ENCODE assay signal across 1 cellular context in the genomic region with DNA sequence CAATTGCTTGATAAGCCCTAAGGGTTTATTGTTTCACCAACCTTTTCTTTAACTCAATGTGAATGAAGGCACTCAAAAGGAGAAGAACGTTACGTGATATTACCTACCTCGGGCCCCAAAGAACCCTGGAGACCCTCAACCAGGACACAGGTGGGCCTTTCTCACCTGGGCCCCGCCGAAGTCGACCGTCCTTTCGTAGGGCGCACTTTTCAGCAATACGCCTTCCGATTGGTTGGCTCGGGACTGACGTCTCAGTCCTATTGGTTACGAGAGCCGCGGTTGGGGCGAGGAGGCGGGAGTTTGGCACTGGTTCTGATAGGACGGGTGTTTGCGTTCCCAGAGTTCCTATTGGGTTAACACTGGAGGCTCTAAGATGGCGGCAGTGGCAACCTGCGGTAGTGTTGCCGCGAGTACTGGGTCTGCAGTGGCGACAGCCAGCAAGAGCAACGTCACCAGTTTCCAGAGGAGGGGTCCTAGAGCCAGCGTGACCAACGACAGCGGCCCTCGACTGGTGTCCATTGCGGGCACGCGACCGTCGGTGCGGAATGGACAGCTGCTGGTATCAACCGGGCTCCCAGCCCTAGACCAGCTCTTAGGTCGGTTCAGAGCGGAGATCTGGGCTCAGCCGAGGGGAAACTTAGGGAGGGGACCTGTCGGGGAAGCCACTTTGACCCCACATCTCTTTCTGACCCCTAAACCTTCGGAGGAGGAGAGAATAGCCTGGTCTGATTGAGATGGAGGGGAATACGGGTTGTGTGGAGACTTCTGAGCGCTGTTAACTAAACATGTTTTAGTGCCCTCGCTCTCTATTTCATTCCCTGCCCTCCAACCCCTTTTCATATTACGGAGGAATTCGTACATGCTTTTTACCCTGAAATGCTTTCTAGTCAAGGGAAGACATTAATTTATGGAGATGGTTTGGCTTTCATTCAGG.
TF ChIP-seq lines count a peak whose summit lies in the region.

A gene with protein sequence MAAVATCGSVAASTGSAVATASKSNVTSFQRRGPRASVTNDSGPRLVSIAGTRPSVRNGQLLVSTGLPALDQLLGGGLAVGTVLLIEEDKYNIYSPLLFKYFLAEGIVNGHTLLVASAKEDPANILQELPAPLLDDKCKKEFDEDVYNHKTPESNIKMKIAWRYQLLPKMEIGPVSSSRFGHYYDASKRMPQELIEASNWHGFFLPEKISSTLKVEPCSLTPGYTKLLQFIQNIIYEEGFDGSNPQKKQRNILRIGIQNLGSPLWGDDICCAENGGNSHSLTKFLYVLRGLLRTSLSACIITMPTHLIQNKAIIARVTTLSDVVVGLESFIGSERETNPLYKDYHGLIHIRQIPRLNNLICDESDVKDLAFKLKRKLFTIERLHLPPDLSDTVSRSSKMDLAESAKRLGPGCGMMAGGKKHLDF (plus strand): TSS at position 356 of the 934 bp plus-strand sequence. CDS start 18 bp downstream, at position 374.
A gene with protein sequence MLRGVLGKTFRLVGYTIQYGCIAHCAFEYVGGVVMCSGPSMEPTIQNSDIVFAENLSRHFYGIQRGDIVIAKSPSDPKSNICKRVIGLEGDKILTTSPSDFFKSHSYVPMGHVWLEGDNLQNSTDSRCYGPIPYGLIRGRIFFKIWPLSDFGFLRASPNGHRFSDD (minus strand): TSS at position 211 of the 934 bp plus-strand sequence. CDS start 46,346 bp downstream, outside the sequence.

TF ChIP-seq in HepG2, 621 proteins besides CTCF, POLR2A, EP300 and RAD21 (continued from another document and continues in another):
- TF ChIP-seq, protein P1, sequence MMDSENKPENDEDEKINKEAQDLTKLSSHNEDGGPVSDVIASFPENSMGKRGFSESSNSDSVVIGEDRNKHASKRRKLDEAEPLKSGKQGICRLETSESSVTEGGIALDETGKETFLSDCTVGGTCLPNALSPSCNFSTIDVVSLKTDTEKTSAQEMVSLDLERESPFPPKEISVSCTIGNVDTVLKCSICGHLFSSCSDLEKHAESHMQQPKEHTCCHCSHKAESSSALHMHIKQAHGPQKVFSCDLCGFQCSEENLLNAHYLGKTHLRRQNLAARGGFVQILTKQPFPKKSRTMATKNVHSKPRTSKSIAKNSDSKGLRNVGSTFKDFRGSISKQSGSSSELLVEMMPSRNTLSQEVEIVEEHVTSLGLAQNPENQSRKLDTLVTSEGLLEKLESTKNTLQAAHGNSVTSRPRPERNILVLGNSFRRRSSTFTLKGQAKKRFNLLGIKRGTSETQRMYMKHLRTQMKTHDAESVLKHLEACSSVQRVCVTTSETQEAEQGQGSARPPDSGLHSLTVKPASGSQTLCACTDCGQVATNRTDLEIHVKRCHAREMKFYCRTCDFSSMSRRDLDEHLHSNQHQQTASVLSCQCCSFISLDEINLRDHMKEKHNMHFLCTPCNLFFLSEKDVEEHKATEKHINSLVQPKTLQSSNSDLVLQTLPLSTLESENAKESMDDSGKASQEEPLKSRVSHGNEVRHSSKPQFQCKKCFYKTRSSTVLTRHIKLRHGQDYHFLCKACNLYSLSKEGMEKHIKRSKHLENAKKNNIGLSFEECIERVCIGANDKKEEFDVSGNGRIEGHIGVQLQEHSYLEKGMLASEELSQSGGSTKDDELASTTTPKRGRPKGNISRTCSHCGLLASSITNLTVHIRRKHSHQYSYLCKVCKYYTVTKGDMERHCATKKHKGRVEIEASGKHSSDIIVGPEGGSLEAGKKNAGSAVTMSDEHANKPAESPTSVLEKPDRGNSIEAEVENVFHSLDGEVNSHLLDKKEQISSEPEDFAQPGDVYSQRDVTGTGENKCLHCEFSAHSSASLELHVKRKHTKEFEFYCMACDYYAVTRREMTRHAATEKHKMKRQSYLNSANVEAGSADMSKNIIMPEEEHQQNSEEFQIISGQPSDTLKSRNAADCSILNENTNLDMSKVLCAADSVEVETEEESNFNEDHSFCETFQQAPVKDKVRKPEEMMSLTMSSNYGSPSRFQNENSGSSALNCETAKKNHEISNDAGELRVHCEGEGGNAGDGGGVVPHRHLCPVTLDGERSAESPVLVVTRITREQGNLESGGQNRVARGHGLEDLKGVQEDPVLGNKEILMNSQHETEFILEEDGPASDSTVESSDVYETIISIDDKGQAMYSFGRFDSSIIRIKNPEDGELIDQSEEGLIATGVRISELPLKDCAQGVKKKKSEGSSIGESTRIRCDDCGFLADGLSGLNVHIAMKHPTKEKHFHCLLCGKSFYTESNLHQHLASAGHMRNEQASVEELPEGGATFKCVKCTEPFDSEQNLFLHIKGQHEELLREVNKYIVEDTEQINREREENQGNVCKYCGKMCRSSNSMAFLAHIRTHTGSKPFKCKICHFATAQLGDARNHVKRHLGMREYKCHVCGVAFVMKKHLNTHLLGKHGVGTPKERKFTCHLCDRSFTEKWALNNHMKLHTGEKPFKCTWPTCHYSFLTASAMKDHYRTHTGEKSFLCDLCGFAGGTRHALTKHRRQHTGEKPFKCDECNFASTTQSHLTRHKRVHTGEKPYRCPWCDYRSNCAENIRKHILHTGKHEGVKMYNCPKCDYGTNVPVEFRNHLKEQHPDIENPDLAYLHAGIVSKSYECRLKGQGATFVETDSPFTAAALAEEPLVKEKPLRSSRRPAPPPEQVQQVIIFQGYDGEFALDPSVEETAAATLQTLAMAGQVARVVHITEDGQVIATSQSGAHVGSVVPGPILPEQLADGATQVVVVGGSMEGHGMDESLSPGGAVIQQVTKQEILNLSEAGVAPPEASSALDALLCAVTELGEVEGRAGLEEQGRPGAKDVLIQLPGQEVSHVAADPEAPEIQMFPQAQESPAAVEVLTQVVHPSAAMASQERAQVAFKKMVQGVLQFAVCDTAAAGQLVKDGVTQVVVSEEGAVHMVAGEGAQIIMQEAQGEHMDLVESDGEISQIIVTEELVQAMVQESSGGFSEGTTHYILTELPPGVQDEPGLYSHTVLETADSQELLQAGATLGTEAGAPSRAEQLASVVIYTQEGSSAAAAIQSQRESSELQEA (CRISPR knock-in tag; IDR thresholded peaks at IDR 0.05; ENCODE audit: not compliant biosample characterization): peak; percentile 72
- TF ChIP-seq ZNF619 (CRISPR knock-in tag; IDR thresholded peaks at IDR 0.05) (0 out of 2 replicates have a peak, but pooled peaks have one; percentile 42), MYNN (CRISPR knock-in tag; IDR thresholded peaks at IDR 0.05; ENCODE audit: low read depth) (no peak), ZNF256 (CRISPR knock-in tag; conservative IDR thresholded peaks at IDR 0.05) (no peak), NFYB (CRISPR knock-in tag; IDR thresholded peaks at IDR 0.05) (peak; percentile 99), ZNF34 (CRISPR knock-in tag; IDR thresholded peaks at IDR 0.05; ENCODE audit: borderline replicate concordance) (no peak), SRSF1 (optimal IDR thresholded peaks at IDR 0.05; ENCODE audit: low read depth, low read length) (no peak), ZNF292 (CRISPR knock-in tag; IDR thresholded peaks at IDR 0.05; ENCODE audit: borderline replicate concordance, low read depth) (peak; percentile 55; the same call in 1 of the 2 replicates), JDP2 (CRISPR knock-in tag; IDR thresholded peaks at IDR 0.05; ENCODE audit: borderline replicate concordance) (no peak), ZNF430 (CRISPR knock-in tag; IDR thresholded peaks at IDR 0.05) (0 out of 2 replicates have a peak, but pooled peaks have one; percentile 29), JUN (CRISPR knock-in tag; IDR thresholded peaks at IDR 0.05) (no peak), ZC3H4 (CRISPR knock-in tag; IDR thresholded peaks at IDR 0.05; ENCODE audit: borderline replicate concordance) (no peak), RNF2 (conservative IDR thresholded peaks at IDR 0.05; ENCODE audit: low read depth) (peak; percentile 58), TEAD2 (CRISPR knock-in tag; IDR thresholded peaks at IDR 0.05) (no peak), SNRNP70 (IDR thresholded peaks at IDR 0.05; ENCODE audit: low read depth, low read length) (no peak), HIVEP1 (CRISPR knock-in tag; IDR thresholded peaks at IDR 0.05) (peak; percentile 70; the same call in 1 of the 2 replicates), BCL6 (CRISPR knock-in tag; IDR thresholded peaks at IDR 0.05) (0 out of 2 replicates have a peak, but pooled peaks have one; percentile 7), ZNF484 (CRISPR knock-in tag; IDR thresholded peaks at IDR 0.05; ENCODE audit: borderline replicate concordance, low read depth) (no peak), BRD4 (CRISPR knock-in tag; IDR thresholded peaks at IDR 0.05) (no peak), RARG (CRISPR knock-in tag; IDR thresholded peaks at IDR 0.05; ENCODE audit: low read depth) (no peak), ZBTB20 (CRISPR knock-in tag; IDR thresholded peaks at IDR 0.05; ENCODE audit: borderline replicate concordance, low read depth) (no peak; the same call in 1 of the 2 replicates), FOXM1 (CRISPR knock-in tag; IDR thresholded peaks at IDR 0.05) (no peak), TAF1 (CRISPR knock-in tag; IDR thresholded peaks at IDR 0.05) (peak; percentile 95), ZNF749 (CRISPR knock-in tag; IDR thresholded peaks at IDR 0.05; ENCODE audit: borderline replicate concordance) (0 out of 2 replicates have a peak, but pooled peaks have one; percentile 10), ZNF121 (CRISPR knock-in tag; IDR thresholded peaks at IDR 0.05) (no peak), ZNF329 (CRISPR knock-in tag; IDR thresholded peaks at IDR 0.05; ENCODE audit: low read depth) (peak; percentile 82; the same call in 1 of the 2 replicates), ZNF75D (CRISPR knock-in tag; IDR thresholded peaks at IDR 0.05; ENCODE audit: borderline replicate concordance) (no peak)
- TF ChIP-seq, protein P2, sequence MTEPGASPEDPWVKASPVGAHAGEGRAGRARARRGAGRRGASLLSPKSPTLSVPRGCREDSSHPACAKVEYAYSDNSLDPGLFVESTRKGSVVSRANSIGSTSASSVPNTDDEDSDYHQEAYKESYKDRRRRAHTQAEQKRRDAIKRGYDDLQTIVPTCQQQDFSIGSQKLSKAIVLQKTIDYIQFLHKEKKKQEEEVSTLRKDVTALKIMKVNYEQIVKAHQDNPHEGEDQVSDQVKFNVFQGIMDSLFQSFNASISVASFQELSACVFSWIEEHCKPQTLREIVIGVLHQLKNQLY (CRISPR knock-in tag; IDR thresholded peaks at IDR 0.05): no peak
- TF ChIP-seq, protein P3, sequence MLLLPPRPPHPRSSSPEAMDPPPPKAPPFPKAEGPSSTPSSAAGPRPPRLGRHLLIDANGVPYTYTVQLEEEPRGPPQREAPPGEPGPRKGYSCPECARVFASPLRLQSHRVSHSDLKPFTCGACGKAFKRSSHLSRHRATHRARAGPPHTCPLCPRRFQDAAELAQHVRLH (CRISPR knock-in tag; IDR thresholded peaks at IDR 0.05; ENCODE audit: borderline replicate concordance, low read depth): no peak
- TF ChIP-seq, protein P4, sequence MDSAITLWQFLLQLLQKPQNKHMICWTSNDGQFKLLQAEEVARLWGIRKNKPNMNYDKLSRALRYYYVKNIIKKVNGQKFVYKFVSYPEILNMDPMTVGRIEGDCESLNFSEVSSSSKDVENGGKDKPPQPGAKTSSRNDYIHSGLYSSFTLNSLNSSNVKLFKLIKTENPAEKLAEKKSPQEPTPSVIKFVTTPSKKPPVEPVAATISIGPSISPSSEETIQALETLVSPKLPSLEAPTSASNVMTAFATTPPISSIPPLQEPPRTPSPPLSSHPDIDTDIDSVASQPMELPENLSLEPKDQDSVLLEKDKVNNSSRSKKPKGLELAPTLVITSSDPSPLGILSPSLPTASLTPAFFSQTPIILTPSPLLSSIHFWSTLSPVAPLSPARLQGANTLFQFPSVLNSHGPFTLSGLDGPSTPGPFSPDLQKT (CRISPR knock-in tag; IDR thresholded peaks at IDR 0.05; ENCODE audit: borderline replicate concordance): no peak
- TF ChIP-seq, protein P5, sequence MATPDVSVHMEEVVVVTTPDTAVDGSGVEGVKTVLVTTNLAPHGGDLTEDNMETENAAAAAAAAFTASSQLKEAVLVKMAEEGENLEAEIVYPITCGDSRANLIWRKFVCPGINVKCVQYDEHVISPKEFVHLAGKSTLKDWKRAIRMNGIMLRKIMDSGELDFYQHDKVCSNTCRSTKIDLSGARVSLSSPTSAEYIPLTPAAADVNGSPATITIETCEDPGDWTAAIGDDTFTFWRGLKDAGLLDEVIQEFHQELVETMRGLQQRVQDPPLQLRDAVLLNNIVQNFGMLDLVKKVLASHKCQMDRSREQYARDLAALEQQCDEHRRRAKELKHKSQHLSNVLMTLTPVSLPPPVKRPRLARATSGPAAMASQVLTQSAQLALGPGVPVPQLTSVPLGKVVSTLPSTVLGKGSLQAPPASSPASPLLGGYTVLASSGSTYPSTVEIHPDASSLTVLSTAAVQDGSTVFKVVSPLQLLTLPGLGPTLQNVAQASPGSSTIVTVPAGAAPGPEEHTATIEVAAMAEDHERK (CRISPR knock-in tag; IDR thresholded peaks at IDR 0.05; ENCODE audit: low read depth): 0 out of 2 replicates have a peak, but pooled peaks have one; percentile 49
- TF ChIP-seq, protein P6, sequence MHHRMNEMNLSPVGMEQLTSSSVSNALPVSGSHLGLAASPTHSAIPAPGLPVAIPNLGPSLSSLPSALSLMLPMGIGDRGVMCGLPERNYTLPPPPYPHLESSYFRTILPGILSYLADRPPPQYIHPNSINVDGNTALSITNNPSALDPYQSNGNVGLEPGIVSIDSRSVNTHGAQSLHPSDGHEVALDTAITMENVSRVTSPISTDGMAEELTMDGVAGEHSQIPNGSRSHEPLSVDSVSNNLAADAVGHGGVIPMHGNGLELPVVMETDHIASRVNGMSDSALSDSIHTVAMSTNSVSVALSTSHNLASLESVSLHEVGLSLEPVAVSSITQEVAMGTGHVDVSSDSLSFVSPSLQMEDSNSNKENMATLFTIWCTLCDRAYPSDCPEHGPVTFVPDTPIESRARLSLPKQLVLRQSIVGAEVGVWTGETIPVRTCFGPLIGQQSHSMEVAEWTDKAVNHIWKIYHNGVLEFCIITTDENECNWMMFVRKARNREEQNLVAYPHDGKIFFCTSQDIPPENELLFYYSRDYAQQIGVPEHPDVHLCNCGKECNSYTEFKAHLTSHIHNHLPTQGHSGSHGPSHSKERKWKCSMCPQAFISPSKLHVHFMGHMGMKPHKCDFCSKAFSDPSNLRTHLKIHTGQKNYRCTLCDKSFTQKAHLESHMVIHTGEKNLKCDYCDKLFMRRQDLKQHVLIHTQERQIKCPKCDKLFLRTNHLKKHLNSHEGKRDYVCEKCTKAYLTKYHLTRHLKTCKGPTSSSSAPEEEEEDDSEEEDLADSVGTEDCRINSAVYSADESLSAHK (CRISPR knock-in tag; IDR thresholded peaks at IDR 0.05; ENCODE audit: borderline replicate concordance): no peak
- TF ChIP-seq, protein P7, sequence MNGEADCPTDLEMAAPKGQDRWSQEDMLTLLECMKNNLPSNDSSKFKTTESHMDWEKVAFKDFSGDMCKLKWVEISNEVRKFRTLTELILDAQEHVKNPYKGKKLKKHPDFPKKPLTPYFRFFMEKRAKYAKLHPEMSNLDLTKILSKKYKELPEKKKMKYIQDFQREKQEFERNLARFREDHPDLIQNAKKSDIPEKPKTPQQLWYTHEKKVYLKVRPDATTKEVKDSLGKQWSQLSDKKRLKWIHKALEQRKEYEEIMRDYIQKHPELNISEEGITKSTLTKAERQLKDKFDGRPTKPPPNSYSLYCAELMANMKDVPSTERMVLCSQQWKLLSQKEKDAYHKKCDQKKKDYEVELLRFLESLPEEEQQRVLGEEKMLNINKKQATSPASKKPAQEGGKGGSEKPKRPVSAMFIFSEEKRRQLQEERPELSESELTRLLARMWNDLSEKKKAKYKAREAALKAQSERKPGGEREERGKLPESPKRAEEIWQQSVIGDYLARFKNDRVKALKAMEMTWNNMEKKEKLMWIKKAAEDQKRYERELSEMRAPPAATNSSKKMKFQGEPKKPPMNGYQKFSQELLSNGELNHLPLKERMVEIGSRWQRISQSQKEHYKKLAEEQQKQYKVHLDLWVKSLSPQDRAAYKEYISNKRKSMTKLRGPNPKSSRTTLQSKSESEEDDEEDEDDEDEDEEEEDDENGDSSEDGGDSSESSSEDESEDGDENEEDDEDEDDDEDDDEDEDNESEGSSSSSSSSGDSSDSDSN (CRISPR knock-in tag; IDR thresholded peaks at IDR 0.05): peak; percentile 87
